Comparison of ENCODE assay signal across 12 cellular contexts in genomic region chr7:231030-231857, GRCh38. TPM values are rescaled to one million over a fixed set of nuclear protein-coding genes. Genes with fewer than 3 reads are reported as not detected.
DNase-seq lines count a peak whose midpoint lies in the region; ATAC-seq and TF ChIP-seq lines count a peak whose summit lies in the region.
"Had no signal": no experiment of that assay in that cellular context is flagged by ENCODE, and none has a peak within 500 bp of the region (broad histone marks: within the 10 kb centered on the region; RNA-seq: fewer than 3 reads in every experiment).

No MANE protein-coding gene starts in this region.

- no peak overlapping the region for H3K9ac ChIP-seq in IMR-90 (ENCODE audit: low read depth, low read length)
- H3K9ac ChIP-seq: KMS-11 had no signal

- H3K79me1 ChIP-seq in IMR-90 (ENCODE audit: low read depth in 1 of 2, low read length in 2 of 2), result peaks cover 49 to 84% of the 10 kb centered on the region in 2 experiments

- POLR2A ChIA-PET in AG04449 (lab: Yijun Ruan, JAX), result no interaction called here
- POLR2A ChIA-PET in IMR-90 (lab: Charles Lee; ENCODE audit: unreplicated experiment), result no interaction called here

- no peak overlapping the region for H3K14ac ChIP-seq in IMR-90 (replicated peaks; ENCODE audit: low read depth, low read length)

- H3K56ac ChIP-seq in IMR-90 (ENCODE audit: extremely low read depth, insufficient read depth, low read length), result no peak overlapping the region

- H3K4me3 ChIP-seq in AG04449 (ENCODE audit: low read depth, low read length), result no peak overlapping the region
- no peak overlapping the region for H3K4me3 ChIP-seq in IMR-90 (ENCODE audit: insufficient read depth, low read depth, low read length)

- peak overlapping the region; percentile 96 for H4K91ac ChIP-seq in IMR-90 (ENCODE audit: insufficient read depth, low read depth, low read length)

- peak overlapping the region; percentile 51 for H2BK20ac ChIP-seq in IMR-90 (ENCODE audit: low read depth, low read length)

- peak overlapping the region; percentile 96 for H2BK5ac ChIP-seq in IMR-90 (ENCODE audit: low read depth, low read length, poor library complexity, severe bottlenecking)

- in situ Hi-C loops in IMR-90 (cut with MboI; ENCODE audit: low sequenced_read_pairs), result no loop called here

- CTCF ChIA-PET in AG04449 (lab: Yijun Ruan, JAX) (no interaction called here), IMR-90 (lab: Yijun Ruan, JAX) (no interaction called here)

- peak overlapping the region; percentile 22 for H3K18ac ChIP-seq in IMR-90 (ENCODE audit: low read depth, low read length)

- H3K36me3 Mint-ChIP-seq in endothelial cell (ENCODE audit: low read depth, unreplicated experiment), result no peaks in the 10 kb centered on the region
- no peaks in the 10 kb centered on the region for H3K36me3 Mint-ChIP-seq in neural crest cell (ENCODE audit: low read depth)
- H3K36me3 Mint-ChIP-seq: CD4-positive, alpha-beta memory T cell had no signal

- peak overlapping the region; percentile 51 for H3K27ac ChIP-seq in IMR-90 (ENCODE audit: insufficient read depth, low read length)
- H3K27ac ChIP-seq: KMS-11 had no signal

- H3K27me3 ChIP-seq in IMR-90 (ENCODE audit: control insufficient read depth, insufficient read depth, low read length), result no peaks in the 10 kb centered on the region

- H3K4me1 ChIP-seq in IMR-90 (ENCODE audit: control insufficient read depth, insufficient read depth, low read length), result peaks cover 81% of the 10 kb centered on the region

- peaks cover 4% of the 10 kb centered on the region for H3K27me3 Mint-ChIP-seq in endothelial cell (ENCODE audit: unreplicated experiment)
- no peaks in the 10 kb centered on the region for H3K27me3 Mint-ChIP-seq in neural crest cell (ENCODE audit: low read depth)

- peak overlapping the region in 1 of 2 experiments; percentile 62; a peak in 3 of 4 replicates for H4K8ac ChIP-seq in IMR-90 (ENCODE audit: low read depth in 2 of 2, low read length in 2 of 2)

- peaks cover 31% of the 10 kb centered on the region for H3K36me3 ChIP-seq in IMR-90 (ENCODE audit: control insufficient read depth, insufficient read depth, low read length)

- H3K23ac ChIP-seq in IMR-90 (ENCODE audit: low read depth, low read length), result no peak overlapping the region

- TF ChIP-seq CTCF in AG04449 (IDR thresholded peaks at IDR 0.05; ENCODE audit: insufficient read depth, low read length, missing control alignments), result peak; percentile 30
- TF ChIP-seq CTCF in IMR-90 (conservative IDR thresholded peaks at IDR 0.05; ENCODE audit: low read depth, low read length), result 0 out of 2 replicates have a peak, but pooled peaks have one; percentile 15
- TF ChIP-seq CTCF in endothelial cell (IDR thresholded peaks at IDR 0.05; ENCODE audit: unreplicated experiment), result peak; percentile 27
- peak; percentile 38 for TF ChIP-seq CTCF in neural crest cell (conservative IDR thresholded peaks at IDR 0.05)

- H3K4ac ChIP-seq in IMR-90 (ENCODE audit: low read depth, low read length), result peak overlapping the region; percentile 98

- H2BK15ac ChIP-seq in IMR-90 (ENCODE audit: low read depth, low read length), result 0 out of 3 replicates have a peak overlapping the region, but pooled peaks have one; percentile 36

- no peak overlapping the region for H3K4me2 ChIP-seq in IMR-90 (ENCODE audit: low read depth, low read length)
- H3K4me2 ChIP-seq: KMS-11 had no signal

- ATAC-seq in IMR-90 (ENCODE audit: low read depth) (no peak), GM21529 (IDR thresholded peaks at IDR 0.05; ENCODE audit: unreplicated experiment) (no peak), GM21360 (IDR thresholded peaks at IDR 0.05; ENCODE audit: unreplicated experiment) (no peak), GM18907 (IDR thresholded peaks at IDR 0.05; ENCODE audit: unreplicated experiment) (no peak), GM21786 (IDR thresholded peaks at IDR 0.05; ENCODE audit: unreplicated experiment) (no peak)

- BruUV-seq in IMR-90 (replicated peaks; lab: Mats Ljungman, UMichigan), result no TSS peak

- H3K4me3 Mint-ChIP-seq in endothelial cell (ENCODE audit: unreplicated experiment) (no peak overlapping the region), neural crest cell (no peak overlapping the region)
- H3K4me3 Mint-ChIP-seq: CD4-positive, alpha-beta memory T cell had no signal

- peak overlapping the region; percentile 98 for H2BK120ac ChIP-seq in IMR-90 (ENCODE audit: low read depth, low read length)

- no peak overlapping the region for H2AFZ ChIP-seq in IMR-90 (replicated peaks; ENCODE audit: low read length, poor library complexity)

- H3K9me1 ChIP-seq in IMR-90 (ENCODE audit: insufficient read depth, low read length), result peaks cover 37% of the 10 kb centered on the region

- TF ChIP-seq RAD21 in IMR-90 (IDR thresholded peaks at IDR 0.05; ENCODE audit: low read length), result no peak

- H4K5ac ChIP-seq in IMR-90 (ENCODE audit: low read depth, low read length), result no peak overlapping the region; the same call in 1 of the 2 replicates

- intact Hi-C loops in IMR-90 (cut with micrococcal nuclease), result no loop called here

- DNase-seq in AG04449 (ENCODE audit: low read depth, low spot score) (no peak), IMR-90 (no peak), endothelial cell (ENCODE audit: low spot score) (peak; percentile 25), neural crest cell (ENCODE audit: low read depth, low spot score) (no peak)
- DNase-seq: CD4-positive, alpha-beta memory T cell; hypothalamus had no signal

- 90% methylated on average over 2 of the region's 38 CpGs; no CpG with 5 or more reads in 1 of the 2 experiments for WGBS in IMR-90 (ENCODE audit: extremely low coverage in 2 of 2, insufficient read length in 1 of 2), 2 experiments

- H3K27ac Mint-ChIP-seq in endothelial cell (ENCODE audit: unreplicated experiment) (no peak overlapping the region), neural crest cell (ENCODE audit: unreplicated experiment) (no peak overlapping the region)
- H3K27ac Mint-ChIP-seq: CD4-positive, alpha-beta memory T cell had no signal

- H3K9me3 Mint-ChIP-seq in endothelial cell (ENCODE audit: unreplicated experiment), result no peaks in the 10 kb centered on the region
- no peaks in the 10 kb centered on the region for H3K9me3 Mint-ChIP-seq in neural crest cell
- H3K9me3 Mint-ChIP-seq: CD4-positive, alpha-beta memory T cell had no signal

- no peak for TF ChIP-seq POLR2A in IMR-90 (IDR thresholded peaks at IDR 0.05; ENCODE audit: low read depth, low read length)

- H3K9me3 ChIP-seq in IMR-90 (ENCODE audit: control insufficient read depth, insufficient read depth, low read length), result no peaks in the 10 kb centered on the region

- peak overlapping the region; percentile 94 for H2AK5ac ChIP-seq in IMR-90 (ENCODE audit: low read depth, low read length)

- H2AK9ac ChIP-seq in IMR-90 (replicated peaks; ENCODE audit: low read depth, low read length, poor library complexity), result peak overlapping the region; percentile 6

- H3K4me1 Mint-ChIP-seq in endothelial cell (ENCODE audit: unreplicated experiment) (no peaks in the 10 kb centered on the region), neural crest cell (peaks cover 8% of the 10 kb centered on the region)

- H4K20me1 ChIP-seq in IMR-90 (ENCODE audit: insufficient read depth, low read length), result peaks cover 13% of the 10 kb centered on the region

- dilution Hi-C loops in IMR-90 (cut with HindIII; ENCODE audit: low sequenced_read_pairs, unreplicated experiment), result no loop called here

TF ChIP-seq in IMR-90, 13 proteins besides CTCF, POLR2A, EP300 and RAD21:
- TF ChIP-seq ELK1 (IDR thresholded peaks at IDR 0.05; ENCODE audit: borderline replicate concordance, low read depth, low read length), result no peak

RNA-seq across cellular contexts. Expression of gene FAM20C, which starts 38.9 kb away (rescaled TPM):
- total RNA-seq in IMR-90 (2012; rRNA removed) (7.7 and 8.9 TPM in 2 replicates), endothelial cell (ENCODE audit: unreplicated experiment) (3.1 TPM), neural crest cell (21.9 and 22.7 TPM in 2 replicates)
- 36.6 and 38.2 TPM in 2 replicates for polyA plus RNA-seq in IMR-90 (2012; rRNA removed)
- polyA plus RNA-seq in IMR-90 (2012; cell fraction: cytosol; rRNA removed), result 36.5 and 56.4 TPM in 2 replicates
- 38.9 and 55.0 TPM in 2 replicates for polyA plus RNA-seq in IMR-90 (2012; cell fraction: nucleus; rRNA removed; ENCODE audit: low replicate concordance)
- polyA plus RNA-seq: CD4-positive, alpha-beta memory T cell had no signal

RNA-seq across cellular contexts. Expression of gene FOXL3, which starts 58.7 kb away (rescaled TPM):
- total RNA-seq in IMR-90 (2012; rRNA removed), result not detected in 2 replicates
- polyA plus RNA-seq in IMR-90 (2012; rRNA removed), result not detected in 2 replicates
- polyA plus RNA-seq in IMR-90 (2012; cell fraction: cytosol; rRNA removed), result not detected in 2 replicates
- polyA plus RNA-seq in IMR-90 (2012; cell fraction: nucleus; rRNA removed; ENCODE audit: low replicate concordance), result not detected in 2 replicates
- total RNA-seq in endothelial cell (ENCODE audit: unreplicated experiment), result not detected
- not detected in 2 replicates for total RNA-seq in neural crest cell
- total RNA-seq: CD4-positive, alpha-beta memory T cell had no signal
- polyA plus RNA-seq: CD4-positive, alpha-beta memory T cell; neural cell had no signal
